In genomic region chr14:95553141-95553540, GRCh38 we compare ENCODE assay signal across 28 cellular contexts.
"Had no signal": no experiment of that assay in that cellular context is flagged by ENCODE, and none has a peak within 500 bp of the region (broad histone marks: within the 10 kb centered on the region; RNA-seq: fewer than 3 reads in every experiment).

No MANE protein-coding gene starts in this region.

- H3K36me3 Mint-ChIP-seq: natural killer cell treated with Interleukin-12 subunit alpha and Interleukin-12 subunit beta and Interleukin-15 and Interleukin-18, amount 100 ng/mL, for 72 hours; stimulated activated effector memory CD8-positive, alpha-beta T cell treated with anti-CD3 and anti-CD28 coated beads, Interleukin-12 subunit alpha, Interleukin-12 subunit beta, amount 100 ng/mL, for 72 hours had no signal

- H3K36me3 ChIP-seq: ovary, right lobe of liver, sigmoid colon, stomach, thoracic aorta, thyroid gland, upper lobe of left lung, uterus had no signal

- H3K9me3 Mint-ChIP-seq: natural killer cell treated with Interleukin-12 subunit alpha and Interleukin-12 subunit beta and Interleukin-15 and Interleukin-18, amount 100 ng/mL, for 72 hours; stimulated activated effector memory CD8-positive, alpha-beta T cell treated with anti-CD3 and anti-CD28 coated beads, Interleukin-12 subunit alpha, Interleukin-12 subunit beta, amount 100 ng/mL, for 72 hours; stimulated activated naive B cell treated with anti-CD40 and anti-IgM and Interleukin-4, amounts not matched to agents 10 μg/mL and 1 μg/mL and 100 μg/mL, for 72 hours; stimulated activated naive CD8-positive, alpha-beta T cell treated with anti-CD3 and anti-CD28 coated beads, Interleukin-15, Interleukin-2, amounts not matched to agents 100 ng/mL and 50 ng/mL, for 24 hours had no signal

- H3K27ac Mint-ChIP-seq: natural killer cell treated with Interleukin-12 subunit alpha and Interleukin-12 subunit beta and Interleukin-15 and Interleukin-18, amount 100 ng/mL, for 72 hours; nephron progenitor cell; progenitor cell of endocrine pancreas; stimulated activated effector memory CD8-positive, alpha-beta T cell treated with anti-CD3 and anti-CD28 coated beads, Interleukin-12 subunit alpha, Interleukin-12 subunit beta, amount 100 ng/mL, for 72 hours; stimulated activated naive B cell treated with anti-CD40 and anti-IgM and Interleukin-4, amounts not matched to agents 10 μg/mL and 1 μg/mL and 100 μg/mL, for 72 hours; stimulated activated naive CD8-positive, alpha-beta T cell treated with anti-CD3 and anti-CD28 coated beads, Interleukin-15, Interleukin-2, amounts not matched to agents 100 ng/mL and 50 ng/mL, for 24 hours had no signal

- H3K4me1 Mint-ChIP-seq: naive thymus-derived CD8-positive, alpha-beta T cell; stimulated activated effector memory CD8-positive, alpha-beta T cell treated with anti-CD3 and anti-CD28 coated beads, Interleukin-12 subunit alpha, Interleukin-12 subunit beta, amount 100 ng/mL, for 72 hours; stimulated activated naive B cell treated with anti-CD40 and anti-IgM and Interleukin-4, amounts not matched to agents 10 μg/mL and 1 μg/mL and 100 μg/mL, for 72 hours had no signal

- H3K9ac ChIP-seq: parathyroid adenoma had no signal

- DNase-seq: naive thymus-derived CD8-positive, alpha-beta T cell; nephron progenitor cell; occipital lobe; ovary; posterior cingulate gyrus; psoas muscle; right lobe of liver; sigmoid colon; small intestine; stimulated activated CD4-positive, alpha-beta T cell treated with anti-CD3 and anti-CD28 coated beads, Interleukin-15, amount 100 ng/mL, for 24 hours; stimulated activated CD4-positive, alpha-beta T cell treated with anti-CD3 and anti-CD28 coated beads, Interleukin-2, amount 100 ng/mL, for 24 hours; stimulated activated CD4-positive, alpha-beta T cell treated with anti-CD3 and anti-CD28 coated beads, Interleukin-2, amount 100 ng/mL, for 48 hours; stimulated activated CD4-positive, alpha-beta T cell treated with anti-CD3 and anti-CD28 coated beads, Interleukin-4, amount 100 ng/mL, for 24 hours; stimulated activated naive B cell treated with anti-CD40 and anti-IgM and Interleukin-4, amounts not matched to agents 10 μg/mL and 1 μg/mL and 100 μg/mL, for 72 hours; stimulated activated naive CD4-positive, alpha-beta T cell treated with Interleukin-2 at 50 U/mL for 16 hours; stomach; thyroid gland; trophoblast cell; upper lobe of left lung; uterus had no signal

- H3K4me3 Mint-ChIP-seq: natural killer cell treated with Interleukin-12 subunit alpha and Interleukin-12 subunit beta and Interleukin-15 and Interleukin-18, amount 100 ng/mL, for 72 hours; nephron progenitor cell; neural crest cell; stimulated activated effector memory CD8-positive, alpha-beta T cell treated with anti-CD3 and anti-CD28 coated beads, Interleukin-12 subunit alpha, Interleukin-12 subunit beta, amount 100 ng/mL, for 72 hours; stimulated activated naive B cell treated with anti-CD40 and anti-IgM and Interleukin-4, amounts not matched to agents 10 μg/mL and 1 μg/mL and 100 μg/mL, for 72 hours; stimulated activated naive CD8-positive, alpha-beta T cell treated with anti-CD3 and anti-CD28 coated beads, Interleukin-15, Interleukin-2, amounts not matched to agents 100 ng/mL and 50 ng/mL, for 24 hours had no signal

- H3K4me3 ChIP-seq: ovary, psoas muscle, right lobe of liver, sigmoid colon, stomach, thoracic aorta, thyroid gland, tibial nerve, upper lobe of left lung, uterus had no signal

- H3K4me1 ChIP-seq: parathyroid adenoma, sigmoid colon, thyroid gland, tibial nerve, upper lobe of left lung, uterus had no signal

- H3K27ac ChIP-seq: ovary, parathyroid adenoma, psoas muscle, right lobe of liver, sigmoid colon, stomach, thoracic aorta, thyroid gland, tibial nerve, upper lobe of left lung, uterus had no signal

- H3K9me3 ChIP-seq: ovary, psoas muscle, right lobe of liver, sigmoid colon, stomach, thoracic aorta, thyroid gland, upper lobe of left lung, uterus had no signal

- H3K27me3 ChIP-seq: ovary, right lobe of liver, sigmoid colon, stomach, thyroid gland, tibial nerve, upper lobe of left lung, uterus had no signal

- ATAC-seq: naive thymus-derived CD8-positive, alpha-beta T cell; psoas muscle; stimulated activated effector memory CD8-positive, alpha-beta T cell treated with anti-CD3 and anti-CD28 coated beads, Interleukin-12 subunit alpha, Interleukin-12 subunit beta, amount 100 ng/mL, for 72 hours; stimulated activated naive B cell treated with anti-CD40 and anti-IgM and Interleukin-4, amounts not matched to agents 10 μg/mL and 1 μg/mL and 100 μg/mL, for 72 hours had no signal

- H3K27me3 Mint-ChIP-seq: naive thymus-derived CD8-positive, alpha-beta T cell; natural killer cell treated with Interleukin-12 subunit alpha and Interleukin-12 subunit beta and Interleukin-15 and Interleukin-18, amount 100 ng/mL, for 72 hours; progenitor cell of endocrine pancreas; stimulated activated naive B cell treated with anti-CD40 and anti-IgM and Interleukin-4, amounts not matched to agents 10 μg/mL and 1 μg/mL and 100 μg/mL, for 72 hours; stimulated activated naive CD8-positive, alpha-beta T cell treated with anti-CD3 and anti-CD28 coated beads, Interleukin-15, Interleukin-2, amounts not matched to agents 100 ng/mL and 50 ng/mL, for 24 hours had no signal
